23 cellular contexts compared by ENCODE assay signal in the genomic region with DNA sequence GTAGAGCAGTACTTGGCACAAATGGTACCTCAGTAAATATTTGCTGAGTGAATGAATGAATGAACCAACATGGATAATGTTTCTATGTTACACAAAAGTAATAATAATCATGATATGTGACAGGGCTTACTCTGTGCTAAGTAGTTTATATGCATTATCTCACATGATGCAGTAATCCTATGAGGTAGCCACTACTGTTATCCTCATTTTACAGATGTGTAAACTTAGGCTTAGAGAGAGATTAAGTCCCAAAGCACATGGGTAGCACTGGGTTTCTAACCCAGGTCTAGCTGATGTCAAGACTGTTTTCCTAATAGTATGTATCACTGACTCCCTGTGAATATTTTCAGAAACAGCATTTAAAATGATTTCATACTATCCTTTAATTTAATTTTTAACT. TPM values are rescaled to one million over a fixed set of nuclear protein-coding genes. Genes with fewer than 3 reads are reported as not detected.
DNase-seq lines count a peak whose midpoint lies in the region; ATAC-seq, FAIRE-seq and TF ChIP-seq lines count a peak whose summit lies in the region.
"Had no signal": no experiment of that assay in that cellular context is flagged by ENCODE, and none has a peak within 500 bp of the region (broad histone marks: within the 10 kb centered on the region; RNA-seq: fewer than 3 reads in every experiment).

No MANE protein-coding gene starts in this region.

- BruUV-seq in K562 (replicated peaks; lab: Mats Ljungman, UMichigan) = no TSS peak

- in situ Hi-C loops in K562 (cut with MboI) = loop anchor here (25.0 kb wide), 1 partner anchor 538 kb away; no protein-coding TSS in a partner anchor

- H3K9me1 ChIP-seq in K562 (ENCODE audit: control insufficient read depth, insufficient read depth, low read length) = no peaks in the 10 kb centered on the region

- peak; percentile 53 for FAIRE-seq in D721Med (lab: Jason Lieb, UNC)
- FAIRE-seq in K562 (lab: Jason Lieb, UNC) = no peak
- FAIRE-seq: A204.1, G401.6, GM12891, GM19239 had no signal

- DNase-seq in D721Med (ENCODE audit: insufficient read length, low spot score) = peak; percentile 39
- DNase-seq in NCI-H82 treated with DMSO at 0.1 percent for 48 hours (lab: John Stamatoyannopoulos, UW; ENCODE audit: unreplicated experiment) = peak; percentile 10
- peak in 1 of 4 experiments; percentile 21 for DNase-seq in K562 (ENCODE audit: extremely low read depth in 1 of 4, low spot score in 3 of 4)
- DNase-seq in T-helper 9 cell = no peak
- no peak for DNase-seq in NCI-H446 treated with DMSO at 0.1 percent for 48 hours (lab: John Stamatoyannopoulos, UW)
- no peak for DNase-seq in T-helper 1 cell
- no peak for DNase-seq in stimulated activated CD4-positive, alpha-beta T cell treated with anti-CD3 and anti-CD28 coated beads, Interleukin-4, amount 100 ng/mL, for 4 hours
- DNase-seq: 8988T; ACHN; BE2C; C1 segment of cervical spinal cord; CD4-positive, alpha-beta memory T cell; CD4-positive, CD25-positive, alpha-beta regulatory T cell; CD8-positive, alpha-beta memory T cell; COR-L47; DMS79 treated with DMSO at 0.1 percent for 48 hours; GF-D8 had no signal

- POLR2A ChIA-PET in K562 (lab: Yijun Ruan, JAX) = interaction anchor here (0.6 to 1.1 kb wide), 2 partner anchors 91 to 514 kb away, joined by 3 read pairs; no protein-coding TSS in a partner anchor

- TF ChIP-seq CTCF in D721Med (IDR thresholded peaks at IDR 0.05; ENCODE audit: insufficient read depth, missing control alignments) = no peak
- TF ChIP-seq CTCF in K562 (IDR thresholded peaks at IDR 0.05 in 2 of 3, conservative IDR thresholded peaks at IDR 0.05 in 1 of 3; ENCODE audit: insufficient read depth in 2 of 3, low read depth in 1 of 3, low read length in 3 of 3) = no peak

- no peaks in the 10 kb centered on the region for H3K4me1 ChIP-seq in K562 (replicated peaks in 1 of 2; ENCODE audit: control insufficient read depth in 2 of 2, insufficient read depth in 2 of 2, low read length in 2 of 2)
- H3K4me1 ChIP-seq: BE2C had no signal

- no peak for TF ChIP-seq RAD21 in K562 (CRISPR knock-in tag; conservative IDR thresholded peaks at IDR 0.05 in 1 of 2, IDR thresholded peaks at IDR 0.05 in 1 of 2)

- H3K9me3 ChIP-seq in KOPT-K1 (ENCODE audit: insufficient read depth, low read length, poor library complexity, severe bottlenecking) (no peaks in the 10 kb centered on the region), K562 (replicated peaks; ENCODE audit: control insufficient read depth, insufficient read depth, low read depth, low read length) (no peaks in the 10 kb centered on the region)
- H3K9me3 ChIP-seq: BE2C, BLaER1 had no signal

- H4K20me1 ChIP-seq in K562 (replicated peaks; ENCODE audit: control insufficient read depth, insufficient read depth, low read length) = peaks cover 1% of the 10 kb centered on the region; the same call in 1 of the 2 replicates
- H4K20me1 ChIP-seq: BLaER1 had no signal

- no peaks in the 10 kb centered on the region for H3K36me3 ChIP-seq in KOPT-K1 (ENCODE audit: insufficient read depth, low read length)
- no peaks in the 10 kb centered on the region for H3K36me3 ChIP-seq in K562 (ENCODE audit: control insufficient read depth, insufficient read depth, low read length)
- H3K36me3 ChIP-seq: BE2C, BLaER1 had no signal

- peaks cover 15 to 43% of the 10 kb centered on the region in 2 experiments; a peak in 4 of 5 replicates for H3K27me3 ChIP-seq in K562 (ENCODE audit: control insufficient read depth in 2 of 2, insufficient read depth in 2 of 2, low read length in 2 of 2)
- H3K27me3 ChIP-seq: BE2C, BLaER1 had no signal

- no peak overlapping the region for H3K9ac ChIP-seq in K562 (ENCODE audit: insufficient read depth in 1 of 2, low read depth in 2 of 2, low read length in 2 of 2)
- H3K9ac ChIP-seq: BLaER1 had no signal

- intact Hi-C loops in K562 (cut with micrococcal nuclease) = no loop called here

- TF ChIP-seq EP300 in K562 (IDR thresholded peaks at IDR 0.05; ENCODE audit: low read length) = no peak

- TF ChIP-seq POLR2A in K562 (conservative IDR thresholded peaks at IDR 0.05) = no peak

- peak; percentile 52; the same call in 2 of the 3 replicates for ATAC-seq in K562

- CTCF ChIA-PET in K562 (lab: Yijun Ruan, JAX; ENCODE audit: low intra/inter-chr PET ratio) = no interaction called here

- H3K79me2 ChIP-seq in K562 (ENCODE audit: control insufficient read depth, insufficient read depth, low read length) = no peaks in the 10 kb centered on the region

- H3K27ac ChIP-seq in KOPT-K1 (ENCODE audit: low read depth, low read length, poor library complexity, severe bottlenecking) (peak overlapping the region; percentile 37), K562 (ENCODE audit: extremely low read depth, low read depth, low read length) (no peak overlapping the region)
- H3K27ac ChIP-seq: BLaER1 had no signal

- H2AFZ ChIP-seq in K562 (ENCODE audit: low read depth, low read length) = no peak overlapping the region

- no peak overlapping the region for H3K4me2 ChIP-seq in K562 (ENCODE audit: insufficient read depth, low read length)
- H3K4me2 ChIP-seq: BLaER1 had no signal

- H3K4me3 ChIP-seq in K562 = no peak overlapping the region
- H3K4me3 ChIP-seq: BLaER1 had no signal

TF ChIP-seq in K562, 482 proteins besides CTCF, POLR2A, EP300 and RAD21 (continues in another document):
- no peak for TF ChIP-seq NFIX (CRISPR knock-in tag; IDR thresholded peaks at IDR 0.05; ENCODE audit: low read depth)
- no peak for TF ChIP-seq TBL1XR1 (IDR thresholded peaks at IDR 0.05; ENCODE audit: low read length in 2 of 2)
- TF ChIP-seq, protein P1, sequence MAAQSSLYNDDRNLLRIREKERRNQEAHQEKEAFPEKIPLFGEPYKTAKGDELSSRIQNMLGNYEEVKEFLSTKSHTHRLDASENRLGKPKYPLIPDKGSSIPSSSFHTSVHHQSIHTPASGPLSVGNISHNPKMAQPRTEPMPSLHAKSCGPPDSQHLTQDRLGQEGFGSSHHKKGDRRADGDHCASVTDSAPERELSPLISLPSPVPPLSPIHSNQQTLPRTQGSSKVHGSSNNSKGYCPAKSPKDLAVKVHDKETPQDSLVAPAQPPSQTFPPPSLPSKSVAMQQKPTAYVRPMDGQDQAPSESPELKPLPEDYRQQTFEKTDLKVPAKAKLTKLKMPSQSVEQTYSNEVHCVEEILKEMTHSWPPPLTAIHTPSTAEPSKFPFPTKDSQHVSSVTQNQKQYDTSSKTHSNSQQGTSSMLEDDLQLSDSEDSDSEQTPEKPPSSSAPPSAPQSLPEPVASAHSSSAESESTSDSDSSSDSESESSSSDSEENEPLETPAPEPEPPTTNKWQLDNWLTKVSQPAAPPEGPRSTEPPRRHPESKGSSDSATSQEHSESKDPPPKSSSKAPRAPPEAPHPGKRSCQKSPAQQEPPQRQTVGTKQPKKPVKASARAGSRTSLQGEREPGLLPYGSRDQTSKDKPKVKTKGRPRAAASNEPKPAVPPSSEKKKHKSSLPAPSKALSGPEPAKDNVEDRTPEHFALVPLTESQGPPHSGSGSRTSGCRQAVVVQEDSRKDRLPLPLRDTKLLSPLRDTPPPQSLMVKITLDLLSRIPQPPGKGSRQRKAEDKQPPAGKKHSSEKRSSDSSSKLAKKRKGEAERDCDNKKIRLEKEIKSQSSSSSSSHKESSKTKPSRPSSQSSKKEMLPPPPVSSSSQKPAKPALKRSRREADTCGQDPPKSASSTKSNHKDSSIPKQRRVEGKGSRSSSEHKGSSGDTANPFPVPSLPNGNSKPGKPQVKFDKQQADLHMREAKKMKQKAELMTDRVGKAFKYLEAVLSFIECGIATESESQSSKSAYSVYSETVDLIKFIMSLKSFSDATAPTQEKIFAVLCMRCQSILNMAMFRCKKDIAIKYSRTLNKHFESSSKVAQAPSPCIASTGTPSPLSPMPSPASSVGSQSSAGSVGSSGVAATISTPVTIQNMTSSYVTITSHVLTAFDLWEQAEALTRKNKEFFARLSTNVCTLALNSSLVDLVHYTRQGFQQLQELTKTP (IDR thresholded peaks at IDR 0.05; ENCODE audit: low read depth in 1 of 2, partially characterized antibody in 2 of 2) = no peak
- TF ChIP-seq ZNF24 (IDR thresholded peaks at IDR 0.05) = peak; percentile 48; the same call in 1 of the 2 replicates
- TF ChIP-seq ZNF282 (CRISPR knock-in tag; IDR thresholded peaks at IDR 0.05) = no peak
- TF ChIP-seq, protein P2, sequence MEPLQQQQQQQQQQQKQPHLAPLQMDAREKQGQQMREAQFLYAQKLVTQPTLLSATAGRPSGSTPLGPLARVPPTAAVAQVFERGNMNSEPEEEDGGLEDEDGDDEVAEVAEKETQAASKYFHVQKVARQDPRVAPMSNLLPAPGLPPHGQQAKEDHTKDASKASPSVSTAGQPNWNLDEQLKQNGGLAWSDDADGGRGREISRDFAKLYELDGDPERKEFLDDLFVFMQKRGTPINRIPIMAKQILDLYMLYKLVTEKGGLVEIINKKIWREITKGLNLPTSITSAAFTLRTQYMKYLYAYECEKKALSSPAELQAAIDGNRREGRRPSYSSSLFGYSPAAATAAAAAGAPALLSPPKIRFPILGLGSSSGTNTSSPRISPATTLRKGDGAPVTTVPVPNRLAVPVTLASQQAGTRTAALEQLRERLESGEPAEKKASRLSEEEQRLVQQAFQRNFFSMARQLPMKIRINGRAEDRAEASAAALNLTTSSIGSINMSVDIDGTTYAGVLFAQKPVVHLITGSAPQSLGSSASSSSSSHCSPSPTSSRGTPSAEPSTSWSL (CRISPR knock-in tag; IDR thresholded peaks at IDR 0.05; ENCODE audit: borderline replicate concordance) = no peak
- TF ChIP-seq DPF2 (IDR thresholded peaks at IDR 0.05) = no peak
- TF ChIP-seq FOXK2 (conservative IDR thresholded peaks at IDR 0.05 in 1 of 2, IDR thresholded peaks at IDR 0.05 in 1 of 2; ENCODE audit: low read depth in 2 of 2) = no peak

RNA-seq across cellular contexts. Expression of a gene that starts 44.1 kb away (rescaled TPM):
- total RNA-seq in K562 (2011; cell fraction: chromatin; rRNA removed; ENCODE audit: low replicate concordance) = 105 and 116 TPM in 2 replicates
- 68.0 and 70.9 TPM in 2 replicates for total RNA-seq in K562 (2011; cell fraction: nucleolus; rRNA removed)
- 116 and 155 TPM in 2 replicates for total RNA-seq in K562 (2011; cell fraction: nucleoplasm; rRNA removed)
- total RNA-seq in K562 (2014; rRNA removed) (224 and 228 TPM in 2 replicates), K562 (2014; rRNA removed; fragmentation: Illumina TruSeq; extraction: Trizol) (366 and 402 TPM in 2 replicates), K562 (2015; rRNA removed; fragmentation: Illumina TruSeq; extraction: Trizol) (319 and 320 TPM in 2 replicates), K562 (2021) (257 and 267 TPM in 2 replicates)
- polyA plus RNA-seq in K562 (2011; rRNA removed) (155 and 168 TPM in 2 replicates), K562 (2014; fragmentation: Illumina TruSeq; extraction: Trizol) (343 and 365 TPM in 2 replicates), K562 (2014; fragmentation: Nextera tagmentation; extraction: Ambion mirVana) (100 to 1,000 TPM; 293 to 301 TPM), K562 (2014; rRNA removed) (221 and 243 TPM in 2 replicates)
- polyA plus RNA-seq in K562 (2011; cell fraction: cytosol; rRNA removed) = 84.1 and 126 TPM in 2 replicates
- polyA plus RNA-seq in K562 (2011; cell fraction: nucleus; rRNA removed) = 76.3 and 97.2 TPM in 2 replicates
- polyA plus RNA-seq in K562 (2012) = 230 and 274 TPM in 2 replicates
- polyA minus RNA-seq in K562 (2011; rRNA and poly(A)+ RNA removed) = 252 and 302 TPM in 2 replicates
- polyA minus RNA-seq in K562 (2011; cell fraction: cytosol; rRNA and poly(A)+ RNA removed) = 143 and 162 TPM in 2 replicates
- polyA minus RNA-seq in K562 (2011; cell fraction: nucleus; rRNA and poly(A)+ RNA removed) = 29.8 and 47.0 TPM in 2 replicates

Comparison
In these comparisons a context has a peak if more than half of its experiments do, and no peak if none do; other contexts are left out.
1. DNase-seq: peak in D721Med (single experiment) and NCI-H82 treated with DMSO at 0.1 percent for 48 hours (single experiment); none in T-helper 9 cell (single experiment), NCI-H446 treated with DMSO at 0.1 percent for 48 hours (single experiment), T-helper 1 cell (0 of 5) and stimulated activated CD4-positive, alpha-beta T cell treated with anti-CD3 and anti-CD28 coated beads, Interleukin-4, amount 100 ng/mL, for 4 hours (0 of 2).